ENCODE assay signal across 19 cellular contexts in the genomic region with DNA sequence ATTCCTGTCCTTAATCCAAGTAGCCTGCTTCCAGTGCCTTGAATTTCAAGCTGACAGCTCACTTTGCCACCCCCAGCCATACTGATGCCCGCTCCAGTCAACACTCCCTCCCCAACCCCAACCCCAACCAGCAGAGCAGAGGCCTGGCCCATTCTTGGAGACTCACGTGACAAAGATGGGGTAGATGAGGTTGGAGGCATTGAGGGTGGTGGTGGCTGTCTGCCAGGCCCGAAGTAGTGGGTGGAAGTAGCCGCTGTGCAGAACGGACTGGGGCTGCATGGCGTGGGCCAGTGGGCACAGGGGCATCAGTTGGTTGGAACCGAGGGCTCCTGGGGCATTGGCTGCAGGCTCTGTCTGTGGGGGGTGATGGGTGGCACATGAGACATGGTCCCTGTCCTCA.
"Had no signal": no experiment of that assay in that cellular context is flagged by ENCODE, and none has a peak within 500 bp of the region (broad histone marks: within the 10 kb centered on the region; RNA-seq: fewer than 3 reads in every experiment).

No MANE protein-coding gene starts in this region.

- H3K27me3 ChIP-seq: neural progenitor cell, stomach, suprapubic skin, tibial nerve had no signal

- H3K4me3 ChIP-seq: neural progenitor cell, stomach, suprapubic skin, tibial nerve had no signal

- H3K27ac ChIP-seq: neural progenitor cell, stomach, suprapubic skin had no signal

- DNase-seq: activated CD4-positive, alpha-beta memory T cell treated with anti-CD3 and anti-CD28 coated beads, Interleukin-2, amount 10 ng/mL, durations not matched to agents 7 days and 5 days; activated CD4-positive, alpha-beta T cell treated with anti-CD3 and anti-CD28 coated beads for 1 hour; activated CD4-positive, alpha-beta T cell treated with anti-CD3 and anti-CD28 coated beads, Interleukin-2, amount 10 ng/mL, durations not matched to agents 7 days and 5 days; activated CD8-positive, alpha-beta memory T cell treated with anti-CD3 and anti-CD28 coated beads, Interleukin-2, amount 50 U/mL, for 48 hours; activated naive CD8-positive, alpha-beta T cell treated with anti-CD3 and anti-CD28 coated beads, Interleukin-2, amount 50 U/mL, for 24 hours; activated T-cell treated with anti-CD3 and anti-CD28 coated beads, Interleukin-2, amount 50 U/mL, for 24 hours; dermis blood vessel endothelial cell; effector CD4-positive, alpha-beta T cell; glutamatergic neuron; natural killer cell; retina; stimulated activated CD4-positive, alpha-beta T cell treated with anti-CD3 and anti-CD28 coated beads, Interleukin-15, amount 100 ng/mL, for 24 hours; stimulated activated CD4-positive, alpha-beta T cell treated with anti-CD3 and anti-CD28 coated beads, Interleukin-2, amount 100 ng/mL, for 24 hours; stimulated activated naive B cell treated with anti-CD40 and anti-IgM and Interleukin-4, amounts not matched to agents 10 μg/mL and 1 μg/mL and 100 μg/mL, for 72 hours; stomach; T-helper 2 cell had no signal

- H3K4me2 ChIP-seq: neural progenitor cell had no signal

- H3K9ac ChIP-seq: neural progenitor cell had no signal

- H3K36me3 ChIP-seq: neural progenitor cell had no signal
